29 cellular contexts compared by ENCODE assay signal in genomic region chr12:109814600-109814999, GRCh38. TPM values are rescaled to one million over a fixed set of nuclear protein-coding genes. Genes with fewer than 3 reads are reported as not detected.
"Had no signal": no experiment of that assay in that cellular context is flagged by ENCODE, and none has a peak within 500 bp of the region (broad histone marks: within the 10 kb centered on the region; RNA-seq: fewer than 3 reads in every experiment).

No MANE protein-coding gene starts in this region.

- H3K27me3 Mint-ChIP-seq: activated naive CD8-positive, alpha-beta T cell; activated T-helper 17 cell treated with anti-CD3 and anti-CD28 coated beads, Interleukin-2, amount 50 U/mL, for 72 hours had no signal

- ATAC-seq: activated CD4-positive, CD25-positive, alpha-beta regulatory T cell treated with anti-CD3 and anti-CD28 coated beads, Interleukin-2, amount 50 U/mL, for 24 hours; activated CD8-positive, alpha-beta T cell treated with anti-CD3 and anti-CD28 coated beads for 36 hours; activated T-cell treated with anti-CD3 and anti-CD28 coated beads, Interleukin-2, amount 50 U/mL, for 4 hours; activated T-helper 17 cell treated with anti-CD3 and anti-CD28 coated beads, Interleukin-2, amount 50 U/mL, for 72 hours; body of pancreas; gastroesophageal sphincter; T-helper 17 cell had no signal

- H3K36me3 Mint-ChIP-seq: activated naive CD8-positive, alpha-beta T cell had no signal

- DNase-seq: activated B cell treated with CpG ODN at 0.5 μM for 24 hours; activated CD4-positive, alpha-beta T cell treated with anti-CD3 and anti-CD28 coated beads for 48 hours; activated CD4-positive, alpha-beta T cell treated with anti-CD3 and anti-CD28 coated beads, Interleukin-2, amount 50 U/mL, for 1 hour; activated CD4-positive, alpha-beta T cell treated with anti-CD3 and anti-CD28 coated beads, Interleukin-2, amount 50 U/mL, for 48 hours; activated CD8-positive, alpha-beta memory T cell treated with anti-CD3 and anti-CD28 coated beads for 24 hours; activated CD8-positive, alpha-beta T cell treated with anti-CD3 and anti-CD28 coated beads for 36 hours; activated effector memory CD4-positive, alpha-beta T cell treated with Interleukin-2 at 50 U/mL for 16 hours; activated gamma-delta T cell treated with Interleukin-2 at 50 U/mL for 16 hours; activated naive CD4-positive, alpha-beta T cell treated with anti-CD3 and anti-CD28 coated beads, Interleukin-2, amount 50 U/mL, for 16 hours; activated naive CD4-positive, alpha-beta T cell treated with Interleukin-2 at 50 U/mL for 16 hours; activated T-cell treated with anti-CD3 and anti-CD28 coated beads, Interleukin-2, amount 50 U/mL, for 4 hours; amygdala; aorta; body of pancreas; caudate nucleus; cerebellar nuclear complex; colonic mucosa; effector CD8-positive, alpha-beta T cell; esophagus squamous epithelium; foreskin melanocyte; heart right ventricle; T-helper 17 cell; T1000; WERI-Rb-1 had no signal

- H3K9me3 Mint-ChIP-seq: activated B cell treated with CpG ODN at 0.5 μM for 24 hours; activated CD8-positive, alpha-beta T cell treated with anti-CD3 and anti-CD28 coated beads for 36 hours; activated T-cell treated with anti-CD3 and anti-CD28 coated beads, Interleukin-2, amount 50 U/mL, for 4 hours; activated T-helper 17 cell treated with anti-CD3 and anti-CD28 coated beads, Interleukin-2, amount 50 U/mL, for 72 hours; T-helper 2 cell treated with Interferon-gamma antibody and Interleukin-4, amounts not matched to agents 5 μg/mL and 100 μg/mL, for 36 hours had no signal

- H3K4me3 Mint-ChIP-seq: activated B cell treated with CpG ODN at 0.5 μM for 24 hours; activated CD8-positive, alpha-beta T cell treated with anti-CD3 and anti-CD28 coated beads for 36 hours; activated naive CD8-positive, alpha-beta T cell; activated T-cell treated with anti-CD3 and anti-CD28 coated beads, Interleukin-2, amount 50 U/mL, for 4 hours; activated T-helper 17 cell treated with anti-CD3 and anti-CD28 coated beads, Interleukin-2, amount 50 U/mL, for 72 hours; T-helper 17 cell; T-helper 2 cell treated with Interferon-gamma antibody and Interleukin-4, amounts not matched to agents 5 μg/mL and 100 μg/mL, for 36 hours had no signal

- H3K4me1 Mint-ChIP-seq: activated B cell treated with CpG ODN at 0.5 μM for 24 hours; activated T-helper 17 cell treated with anti-CD3 and anti-CD28 coated beads, Interleukin-2, amount 50 U/mL, for 72 hours; T-helper 17 cell had no signal

- H3K27ac Mint-ChIP-seq: activated B cell treated with CpG ODN at 0.5 μM for 24 hours; activated CD8-positive, alpha-beta T cell treated with anti-CD3 and anti-CD28 coated beads for 36 hours; activated naive CD8-positive, alpha-beta T cell; activated T-helper 17 cell treated with anti-CD3 and anti-CD28 coated beads, Interleukin-2, amount 50 U/mL, for 72 hours; T-helper 17 cell; T-helper 2 cell treated with Interferon-gamma antibody and Interleukin-4, amounts not matched to agents 5 μg/mL and 100 μg/mL, for 36 hours had no signal

RNA-seq across cellular contexts. Expression of gene TRPV4, which starts 18.6 kb away (rescaled TPM):
- total RNA-seq: activated B cell treated with CpG ODN at 0.5 μM for 24 hours; activated CD8-positive, alpha-beta T cell treated with anti-CD3 and anti-CD28 coated beads for 36 hours; activated T-cell treated with anti-CD3 and anti-CD28 coated beads, Interleukin-2, amount 50 U/mL, for 4 hours; activated T-helper 17 cell treated with anti-CD3 and anti-CD28 coated beads, Interleukin-2, amount 50 U/mL, for 72 hours; T-helper 17 cell had no signal
